ENCODE assay signal across 3 cellular contexts in the genomic region with DNA sequence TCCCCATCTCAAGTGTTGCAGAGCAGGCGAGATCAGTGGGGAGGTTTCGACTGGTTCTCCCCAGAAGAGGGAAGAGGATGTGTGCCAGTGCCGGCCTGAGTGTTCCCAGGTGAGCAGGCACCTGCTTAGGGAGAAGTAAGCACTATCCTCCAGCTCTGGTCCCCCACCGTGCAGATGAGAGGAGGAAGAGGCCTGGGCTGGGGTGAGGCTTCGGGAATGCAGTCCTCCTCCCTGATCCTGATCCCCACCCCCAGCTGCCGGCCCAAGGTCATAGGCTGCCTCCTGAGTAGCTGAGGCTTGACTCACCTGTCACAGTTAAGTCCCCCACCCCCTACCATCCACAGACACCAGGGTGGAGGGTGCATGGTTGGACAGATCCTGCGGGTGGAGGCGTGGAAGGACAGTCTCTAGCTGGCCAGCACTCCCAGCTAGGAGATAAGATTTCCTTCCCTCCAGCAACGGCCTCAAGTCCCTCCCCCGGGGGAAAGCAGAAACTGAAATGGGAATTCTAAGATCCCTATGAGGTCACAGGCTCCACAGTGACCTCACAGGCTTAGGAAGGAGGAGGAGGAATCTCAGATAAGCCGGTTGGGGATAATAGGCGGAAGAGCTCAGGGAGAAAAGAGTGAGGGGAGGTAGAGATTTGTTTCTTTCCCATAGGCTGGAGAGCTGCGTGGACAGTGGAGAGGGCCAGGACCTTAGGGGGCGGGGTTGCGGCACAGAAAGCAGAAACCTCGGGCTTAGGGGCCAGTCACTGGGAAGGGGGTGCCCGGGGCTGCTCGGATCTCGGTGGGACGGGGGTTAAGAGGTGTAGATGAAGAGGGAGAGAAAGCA.
TF ChIP-seq lines count a peak whose summit lies in the region.

No MANE protein-coding gene starts in this region.

TF ChIP-seq in SK-N-SH, 30 proteins besides CTCF, POLR2A, EP300 and RAD21:
- TF ChIP-seq, protein P1, sequence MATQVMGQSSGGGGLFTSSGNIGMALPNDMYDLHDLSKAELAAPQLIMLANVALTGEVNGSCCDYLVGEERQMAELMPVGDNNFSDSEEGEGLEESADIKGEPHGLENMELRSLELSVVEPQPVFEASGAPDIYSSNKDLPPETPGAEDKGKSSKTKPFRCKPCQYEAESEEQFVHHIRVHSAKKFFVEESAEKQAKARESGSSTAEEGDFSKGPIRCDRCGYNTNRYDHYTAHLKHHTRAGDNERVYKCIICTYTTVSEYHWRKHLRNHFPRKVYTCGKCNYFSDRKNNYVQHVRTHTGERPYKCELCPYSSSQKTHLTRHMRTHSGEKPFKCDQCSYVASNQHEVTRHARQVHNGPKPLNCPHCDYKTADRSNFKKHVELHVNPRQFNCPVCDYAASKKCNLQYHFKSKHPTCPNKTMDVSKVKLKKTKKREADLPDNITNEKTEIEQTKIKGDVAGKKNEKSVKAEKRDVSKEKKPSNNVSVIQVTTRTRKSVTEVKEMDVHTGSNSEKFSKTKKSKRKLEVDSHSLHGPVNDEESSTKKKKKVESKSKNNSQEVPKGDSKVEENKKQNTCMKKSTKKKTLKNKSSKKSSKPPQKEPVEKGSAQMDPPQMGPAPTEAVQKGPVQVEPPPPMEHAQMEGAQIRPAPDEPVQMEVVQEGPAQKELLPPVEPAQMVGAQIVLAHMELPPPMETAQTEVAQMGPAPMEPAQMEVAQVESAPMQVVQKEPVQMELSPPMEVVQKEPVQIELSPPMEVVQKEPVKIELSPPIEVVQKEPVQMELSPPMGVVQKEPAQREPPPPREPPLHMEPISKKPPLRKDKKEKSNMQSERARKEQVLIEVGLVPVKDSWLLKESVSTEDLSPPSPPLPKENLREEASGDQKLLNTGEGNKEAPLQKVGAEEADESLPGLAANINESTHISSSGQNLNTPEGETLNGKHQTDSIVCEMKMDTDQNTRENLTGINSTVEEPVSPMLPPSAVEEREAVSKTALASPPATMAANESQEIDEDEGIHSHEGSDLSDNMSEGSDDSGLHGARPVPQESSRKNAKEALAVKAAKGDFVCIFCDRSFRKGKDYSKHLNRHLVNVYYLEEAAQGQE (IDR thresholded peaks at IDR 0.05; ENCODE audit: low read depth, low read length) = peak; percentile 43; the same call in 1 of the 2 replicates
- no peak for TF ChIP-seq TCF12 (IDR thresholded peaks at IDR 0.05)

TF ChIP-seq in SK-N-SH treated with all-trans-retinoic acid at 6 μM for 48 hours, 23 proteins besides CTCF, POLR2A, EP300 and RAD21 (continued from another document):
- TF ChIP-seq, protein P2, sequence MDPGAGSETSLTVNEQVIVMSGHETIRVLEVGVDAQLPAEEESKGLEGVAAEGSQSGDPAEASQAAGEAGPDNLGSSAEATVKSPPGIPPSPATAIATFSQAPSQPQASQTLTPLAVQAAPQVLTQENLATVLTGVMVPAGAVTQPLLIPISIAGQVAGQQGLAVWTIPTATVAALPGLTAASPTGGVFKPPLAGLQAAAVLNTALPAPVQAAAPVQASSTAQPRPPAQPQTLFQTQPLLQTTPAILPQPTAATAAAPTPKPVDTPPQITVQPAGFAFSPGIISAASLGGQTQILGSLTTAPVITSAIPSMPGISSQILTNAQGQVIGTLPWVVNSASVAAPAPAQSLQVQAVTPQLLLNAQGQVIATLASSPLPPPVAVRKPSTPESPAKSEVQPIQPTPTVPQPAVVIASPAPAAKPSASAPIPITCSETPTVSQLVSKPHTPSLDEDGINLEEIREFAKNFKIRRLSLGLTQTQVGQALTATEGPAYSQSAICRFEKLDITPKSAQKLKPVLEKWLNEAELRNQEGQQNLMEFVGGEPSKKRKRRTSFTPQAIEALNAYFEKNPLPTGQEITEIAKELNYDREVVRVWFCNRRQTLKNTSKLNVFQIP (CRISPR knock-in tag; IDR thresholded peaks at IDR 0.05; ENCODE audit: borderline replicate concordance, low read depth) = no peak
- TF ChIP-seq RARB (CRISPR knock-in tag; IDR thresholded peaks at IDR 0.05) = no peak
- TF ChIP-seq ESRRG (CRISPR knock-in tag; IDR thresholded peaks at IDR 0.05) = no peak
- TF ChIP-seq TCF4 (CRISPR knock-in tag; IDR thresholded peaks at IDR 0.05; ENCODE audit: borderline replicate concordance) = no peak
- TF ChIP-seq, protein P3, sequence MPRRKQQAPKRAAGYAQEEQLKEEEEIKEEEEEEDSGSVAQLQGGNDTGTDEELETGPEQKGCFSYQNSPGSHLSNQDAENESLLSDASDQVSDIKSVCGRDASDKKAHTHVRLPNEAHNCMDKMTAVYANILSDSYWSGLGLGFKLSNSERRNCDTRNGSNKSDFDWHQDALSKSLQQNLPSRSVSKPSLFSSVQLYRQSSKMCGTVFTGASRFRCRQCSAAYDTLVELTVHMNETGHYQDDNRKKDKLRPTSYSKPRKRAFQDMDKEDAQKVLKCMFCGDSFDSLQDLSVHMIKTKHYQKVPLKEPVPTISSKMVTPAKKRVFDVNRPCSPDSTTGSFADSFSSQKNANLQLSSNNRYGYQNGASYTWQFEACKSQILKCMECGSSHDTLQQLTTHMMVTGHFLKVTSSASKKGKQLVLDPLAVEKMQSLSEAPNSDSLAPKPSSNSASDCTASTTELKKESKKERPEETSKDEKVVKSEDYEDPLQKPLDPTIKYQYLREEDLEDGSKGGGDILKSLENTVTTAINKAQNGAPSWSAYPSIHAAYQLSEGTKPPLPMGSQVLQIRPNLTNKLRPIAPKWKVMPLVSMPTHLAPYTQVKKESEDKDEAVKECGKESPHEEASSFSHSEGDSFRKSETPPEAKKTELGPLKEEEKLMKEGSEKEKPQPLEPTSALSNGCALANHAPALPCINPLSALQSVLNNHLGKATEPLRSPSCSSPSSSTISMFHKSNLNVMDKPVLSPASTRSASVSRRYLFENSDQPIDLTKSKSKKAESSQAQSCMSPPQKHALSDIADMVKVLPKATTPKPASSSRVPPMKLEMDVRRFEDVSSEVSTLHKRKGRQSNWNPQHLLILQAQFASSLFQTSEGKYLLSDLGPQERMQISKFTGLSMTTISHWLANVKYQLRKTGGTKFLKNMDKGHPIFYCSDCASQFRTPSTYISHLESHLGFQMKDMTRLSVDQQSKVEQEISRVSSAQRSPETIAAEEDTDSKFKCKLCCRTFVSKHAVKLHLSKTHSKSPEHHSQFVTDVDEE (CRISPR knock-in tag; IDR thresholded peaks at IDR 0.05) = no peak
- TF ChIP-seq ZNF8 (CRISPR knock-in tag; IDR thresholded peaks at IDR 0.05) = no peak

TF ChIP-seq in liver, 16 proteins besides CTCF, POLR2A, EP300 and RAD21 (continued from another document):
- TF ChIP-seq, protein P1 (IDR thresholded peaks at IDR 0.05) = peak; percentile 55
- TF ChIP-seq GABPA (IDR thresholded peaks at IDR 0.05 in 1 of 2, conservative IDR thresholded peaks at IDR 0.05 in 1 of 2) = no peak
TF ChIP-seq in liver: peak in this region for 2.
